ENCODE assay signal across 1 cellular context in the genomic region with DNA sequence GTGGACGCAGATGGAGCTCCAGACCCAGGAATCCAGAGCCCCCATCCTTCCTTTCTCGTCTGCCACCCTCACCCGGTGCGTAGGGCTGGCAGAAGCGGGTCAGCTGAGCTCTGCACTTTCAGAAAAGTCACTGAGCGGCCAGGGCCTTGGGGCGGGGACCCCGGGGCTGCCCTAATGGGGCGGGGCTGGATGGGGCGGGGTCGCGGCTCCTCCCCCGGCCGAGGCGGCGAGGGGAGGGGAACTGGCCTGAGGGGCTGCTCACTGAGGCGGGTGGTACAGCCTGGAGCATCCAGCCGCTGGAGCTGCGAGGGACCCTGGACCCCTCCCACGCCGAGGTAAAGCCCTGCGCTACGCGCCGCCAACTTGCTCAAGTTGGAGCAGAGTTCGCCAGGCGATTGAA.
A peak's percentile ranks its signal among the peaks of the same experiment; 100 is the strongest.
TF ChIP-seq lines count a peak whose summit lies in the region.

A gene with protein sequence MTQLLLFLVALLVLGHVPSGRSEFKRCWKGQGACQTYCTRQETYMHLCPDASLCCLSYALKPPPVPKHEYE (minus strand): TSS at position 96 of the 400 bp plus-strand sequence. CDS start 2,114 bp downstream, outside the sequence.
A gene with protein sequence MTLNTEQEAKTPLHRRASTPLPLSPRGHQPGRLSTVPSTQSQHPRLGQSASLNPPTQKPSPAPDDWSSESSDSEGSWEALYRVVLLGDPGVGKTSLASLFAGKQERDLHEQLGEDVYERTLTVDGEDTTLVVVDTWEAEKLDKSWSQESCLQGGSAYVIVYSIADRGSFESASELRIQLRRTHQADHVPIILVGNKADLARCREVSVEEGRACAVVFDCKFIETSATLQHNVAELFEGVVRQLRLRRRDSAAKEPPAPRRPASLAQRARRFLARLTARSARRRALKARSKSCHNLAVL (plus strand): TSS at position 257 of the 400 bp plus-strand sequence. CDS start 1,158 bp downstream, outside the sequence.

TF ChIP-seq in SK-N-SH, 30 proteins besides CTCF, POLR2A, EP300 and RAD21 (continued from another document):
- TF ChIP-seq, protein P1, sequence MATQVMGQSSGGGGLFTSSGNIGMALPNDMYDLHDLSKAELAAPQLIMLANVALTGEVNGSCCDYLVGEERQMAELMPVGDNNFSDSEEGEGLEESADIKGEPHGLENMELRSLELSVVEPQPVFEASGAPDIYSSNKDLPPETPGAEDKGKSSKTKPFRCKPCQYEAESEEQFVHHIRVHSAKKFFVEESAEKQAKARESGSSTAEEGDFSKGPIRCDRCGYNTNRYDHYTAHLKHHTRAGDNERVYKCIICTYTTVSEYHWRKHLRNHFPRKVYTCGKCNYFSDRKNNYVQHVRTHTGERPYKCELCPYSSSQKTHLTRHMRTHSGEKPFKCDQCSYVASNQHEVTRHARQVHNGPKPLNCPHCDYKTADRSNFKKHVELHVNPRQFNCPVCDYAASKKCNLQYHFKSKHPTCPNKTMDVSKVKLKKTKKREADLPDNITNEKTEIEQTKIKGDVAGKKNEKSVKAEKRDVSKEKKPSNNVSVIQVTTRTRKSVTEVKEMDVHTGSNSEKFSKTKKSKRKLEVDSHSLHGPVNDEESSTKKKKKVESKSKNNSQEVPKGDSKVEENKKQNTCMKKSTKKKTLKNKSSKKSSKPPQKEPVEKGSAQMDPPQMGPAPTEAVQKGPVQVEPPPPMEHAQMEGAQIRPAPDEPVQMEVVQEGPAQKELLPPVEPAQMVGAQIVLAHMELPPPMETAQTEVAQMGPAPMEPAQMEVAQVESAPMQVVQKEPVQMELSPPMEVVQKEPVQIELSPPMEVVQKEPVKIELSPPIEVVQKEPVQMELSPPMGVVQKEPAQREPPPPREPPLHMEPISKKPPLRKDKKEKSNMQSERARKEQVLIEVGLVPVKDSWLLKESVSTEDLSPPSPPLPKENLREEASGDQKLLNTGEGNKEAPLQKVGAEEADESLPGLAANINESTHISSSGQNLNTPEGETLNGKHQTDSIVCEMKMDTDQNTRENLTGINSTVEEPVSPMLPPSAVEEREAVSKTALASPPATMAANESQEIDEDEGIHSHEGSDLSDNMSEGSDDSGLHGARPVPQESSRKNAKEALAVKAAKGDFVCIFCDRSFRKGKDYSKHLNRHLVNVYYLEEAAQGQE (IDR thresholded peaks at IDR 0.05; ENCODE audit: low read depth, low read length) = no peak
- TF ChIP-seq ELF1 (IDR thresholded peaks at IDR 0.05) = no peak
- no peak for TF ChIP-seq TEAD4 (IDR thresholded peaks at IDR 0.05; ENCODE audit: borderline replicate concordance, insufficient read depth)
- TF ChIP-seq RXRA (IDR thresholded peaks at IDR 0.05; ENCODE audit: borderline replicate concordance, low read depth) = peak; percentile 35; the same call in 1 of the 2 replicates
- no peak for TF ChIP-seq CHD2 (IDR thresholded peaks at IDR 0.05; ENCODE audit: low read length, partially characterized antibody)
